Comparison of ENCODE assay signal across 9 cellular contexts in genomic region chr6:26016326-26017275, GRCh38. TPM values are rescaled to one million over a fixed set of nuclear protein-coding genes. Genes with fewer than 3 reads are reported as not detected.
A peak's percentile ranks its signal among the peaks of the same experiment; 100 is the strongest.
DNase-seq lines count a peak whose midpoint lies in the region; ATAC-seq and TF ChIP-seq lines count a peak whose summit lies in the region.
"Had no signal": no experiment of that assay in that cellular context is flagged by ENCODE, and none has a peak within 500 bp of the region (broad histone marks: within the 10 kb centered on the region; RNA-seq: fewer than 3 reads in every experiment).

No MANE protein-coding gene starts in this region.

- intact Hi-C loops in CD4-positive, alpha-beta T cell (cut with DNase I, micrococcal nuclease), result no loop called here
- intact Hi-C loops in activated CD4-positive, alpha-beta memory T cell treated with anti-CD3 and anti-CD28 coated beads for 36 hours (cut with micrococcal nuclease), result loop anchor here (1.0 kb wide), 2 partner anchors 24 to 54 kb away; partner anchors contain the start of gene TRIM38

- no peaks in the 10 kb centered on the region for H3K27me3 Mint-ChIP-seq in CD4-positive, alpha-beta T cell
- no peaks in the 10 kb centered on the region for H3K27me3 Mint-ChIP-seq in activated CD4-positive, alpha-beta memory T cell treated with anti-CD3 and anti-CD28 coated beads for 36 hours
- H3K27me3 Mint-ChIP-seq in progenitor cell of endocrine pancreas, result no peaks in the 10 kb centered on the region

- no peaks in the 10 kb centered on the region for H3K9me3 Mint-ChIP-seq in CD4-positive, alpha-beta T cell
- peaks cover 8% of the 10 kb centered on the region for H3K9me3 Mint-ChIP-seq in activated CD4-positive, alpha-beta memory T cell treated with anti-CD3 and anti-CD28 coated beads for 36 hours
- peaks cover 10% of the 10 kb centered on the region for H3K9me3 Mint-ChIP-seq in progenitor cell of endocrine pancreas (ENCODE audit: low read depth)

- H3K4me3 Mint-ChIP-seq in CD4-positive, alpha-beta T cell, result peak overlapping the region; percentile 83
- peak overlapping the region; percentile 74 for H3K4me3 Mint-ChIP-seq in activated CD4-positive, alpha-beta memory T cell treated with anti-CD3 and anti-CD28 coated beads for 36 hours
- H3K4me3 Mint-ChIP-seq in progenitor cell of endocrine pancreas (ENCODE audit: low read depth), result peak overlapping the region; percentile 64

- POLR2A ChIA-PET in CD4-positive, alpha-beta T cell (lab: Charles Lee), result interaction anchor here (0.7 to 4.3 kb wide), 31 partner anchors 8 to 1877 kb away, joined by 3 to 71 read pairs (median 4); partner anchors contain the start of genes HFE and TRIM38
- POLR2A ChIA-PET in activated CD4-positive, alpha-beta memory T cell treated with anti-CD3 and anti-CD28 coated beads for 36 hours (lab: Charles Lee), result interaction anchor here (0.9 to 4.9 kb wide), 13 partner anchors 9 to 179 kb away, joined by 3 to 34 read pairs (median 5); partner anchors contain the start of gene TRIM38
- POLR2A ChIA-PET in GM10248 (lab: Yijun Ruan, JAX), result interaction anchor here (0.6 to 1.9 kb wide), 6 partner anchors 10 to 1826 kb away, joined by 3 to 9 read pairs (median 4); a partner anchor contains a TSS

- H3K36me3 Mint-ChIP-seq in CD4-positive, alpha-beta T cell (ENCODE audit: low read depth), result peaks cover 15% of the 10 kb centered on the region
- peaks cover 6% of the 10 kb centered on the region for H3K36me3 Mint-ChIP-seq in activated CD4-positive, alpha-beta memory T cell treated with anti-CD3 and anti-CD28 coated beads for 36 hours
- peaks cover 10% of the 10 kb centered on the region for H3K36me3 Mint-ChIP-seq in progenitor cell of endocrine pancreas (ENCODE audit: insufficient read depth)

- peaks cover 29% of the 10 kb centered on the region for H3K4me1 Mint-ChIP-seq in CD4-positive, alpha-beta T cell (ENCODE audit: low read depth)
- peaks cover 23% of the 10 kb centered on the region for H3K4me1 Mint-ChIP-seq in activated CD4-positive, alpha-beta memory T cell treated with anti-CD3 and anti-CD28 coated beads for 36 hours (ENCODE audit: low read depth)
- H3K4me1 Mint-ChIP-seq in progenitor cell of endocrine pancreas (ENCODE audit: low read depth), result peaks cover 1% of the 10 kb centered on the region

- H3K27ac ChIP-seq in CD4-positive, alpha-beta T cell (ENCODE audit: low read depth, low read length), result peak overlapping the region; percentile 23

- peak overlapping the region; percentile 86 for H3K27ac Mint-ChIP-seq in CD4-positive, alpha-beta T cell
- peak overlapping the region; percentile 94 for H3K27ac Mint-ChIP-seq in activated CD4-positive, alpha-beta memory T cell treated with anti-CD3 and anti-CD28 coated beads for 36 hours
- peak overlapping the region; percentile 14 for H3K27ac Mint-ChIP-seq in progenitor cell of endocrine pancreas

- peak overlapping the region; percentile 51 for H3K4me3 ChIP-seq in fibroblast of pulmonary artery (replicated peaks; ENCODE audit: low read depth, low read length)

- CTCF ChIA-PET in CD4-positive, alpha-beta T cell (lab: Charles Lee), result interaction anchor here (1.2 to 8.9 kb wide), 7 partner anchors 10 to 27 kb away, joined by 4 to 62 read pairs (median 8); a partner anchor contains a TSS
- CTCF ChIA-PET in activated CD4-positive, alpha-beta memory T cell treated with anti-CD3 and anti-CD28 coated beads for 36 hours (lab: Charles Lee), result interaction anchor here (0.6 to 9.8 kb wide), 19 partner anchors 10 to 738 kb away, joined by 3 to 87 read pairs (median 5); a partner anchor contains a TSS
- CTCF ChIA-PET in GM10248 (lab: Yijun Ruan, JAX), result interaction anchor here (1.1 to 16.0 kb wide), 8 partner anchors 9 to 1271 kb away, joined by 3 to 163 read pairs (median 8); a partner anchor contains a TSS

- H3K9me3 ChIP-seq in CD4-positive, alpha-beta T cell (ENCODE audit: control insufficient read depth, low read length), result no peaks in the 10 kb centered on the region

- H3K27me3 ChIP-seq in CD4-positive, alpha-beta T cell (ENCODE audit: control insufficient read depth, insufficient read depth, low read length), result no peaks in the 10 kb centered on the region

- no peak for DNase-seq in CD4-positive, alpha-beta T cell
- peak; percentile 38 for DNase-seq in activated CD4-positive, alpha-beta memory T cell treated with anti-CD3 and anti-CD28 coated beads for 36 hours
- DNase-seq in fibroblast of pulmonary artery (ENCODE audit: low read depth) (peak; percentile 29), progenitor cell of endocrine pancreas (ENCODE audit: low spot score, unreplicated experiment) (no peak), SW480 (ENCODE audit: low spot score) (no peak), GM10248 (ENCODE audit: extremely low spot score) (no peak), amygdala (lab: John Stamatoyannopoulos, UW) (no peak)
- DNase-seq: Kasumi-1 had no signal

- no peak for ATAC-seq in CD4-positive, alpha-beta T cell (ENCODE audit: poor library complexity)
- ATAC-seq in esophagus mucosa, result no peak

- TF ChIP-seq CTCF in CD4-positive, alpha-beta T cell (IDR thresholded peaks at IDR 0.05), result no peak
- TF ChIP-seq CTCF in fibroblast of pulmonary artery (IDR thresholded peaks at IDR 0.05; ENCODE audit: low read length, missing control alignments) (no peak), progenitor cell of endocrine pancreas (IDR thresholded peaks at IDR 0.05; ENCODE audit: unreplicated experiment) (no peak), GM10248 (IDR thresholded peaks at IDR 0.05; ENCODE audit: control extremely low read depth, extremely low read depth, low read depth, missing control alignments) (no peak)

RNA-seq across cellular contexts. Expression of gene TRIM38, which starts 54.0 kb away (rescaled TPM):
- total RNA-seq in CD4-positive, alpha-beta T cell, result 10 to 100 TPM; 17.0 to 17.5 TPM
- total RNA-seq in activated CD4-positive, alpha-beta memory T cell treated with anti-CD3 and anti-CD28 coated beads for 36 hours, result 10 to 100 TPM; 29.5 to 30.8 TPM
- 5.7 and 5.9 TPM in 2 replicates for total RNA-seq in progenitor cell of endocrine pancreas
- total RNA-seq in esophagus mucosa, result 7.2 TPM

Comparison
In these comparisons a context has a peak if more than half of its experiments do, and no peak if none do; other contexts are left out.
1. DNase-seq: peak in activated CD4-positive, alpha-beta memory T cell treated with anti-CD3 and anti-CD28 coated beads for 36 hours (single experiment) and fibroblast of pulmonary artery (single experiment); none in CD4-positive, alpha-beta T cell (0 of 10), progenitor cell of endocrine pancreas (single experiment), SW480 (single experiment), GM10248 (single experiment) and amygdala (0 of 56).
2. H3K27ac Mint-ChIP-seq: peak in every context shown above with its lines; median percentile 94 in activated CD4-positive, alpha-beta memory T cell treated with anti-CD3 and anti-CD28 coated beads for 36 hours; 86 in CD4-positive, alpha-beta T cell; 14 in progenitor cell of endocrine pancreas.
3. Peak in every context shown above with its lines, with median percentiles within 50 percentile points of each other: H3K4me3 Mint-ChIP-seq.